In genomic region chr15:98728107-98728810, GRCh38 we compare ENCODE assay signal across 9 cellular contexts.
DNase-seq lines count a peak whose midpoint lies in the region; ATAC-seq and TF ChIP-seq lines count a peak whose summit lies in the region.
"Had no signal": no experiment of that assay in that cellular context is flagged by ENCODE, and none has a peak within 500 bp of the region (broad histone marks: within the 10 kb centered on the region; RNA-seq: fewer than 3 reads in every experiment).

No MANE protein-coding gene starts in this region.

- H3K4me3 ChIP-seq in IMR-90 (ENCODE audit: insufficient read depth, low read depth, low read length) (no peak overlapping the region), coronary artery (peak overlapping the region; percentile 7), mucosa of rectum (ENCODE audit: low read length in 2 of 2) (no peak overlapping the region), tibial nerve (peak overlapping the region in 1 of 4 donors; percentile 1)

- H3K23ac ChIP-seq in IMR-90 (ENCODE audit: low read depth, low read length) = peak overlapping the region; percentile 97

- dilution Hi-C loops in IMR-90 (cut with HindIII; ENCODE audit: low sequenced_read_pairs, unreplicated experiment) = no loop called here

- peak overlapping the region; percentile 94 for H3K4ac ChIP-seq in IMR-90 (ENCODE audit: low read depth, low read length)

- H4K91ac ChIP-seq in IMR-90 (ENCODE audit: insufficient read depth, low read depth, low read length) = peak overlapping the region; percentile 96

- peak overlapping the region; percentile 98 for H2AK5ac ChIP-seq in IMR-90 (ENCODE audit: low read depth, low read length)

- H2AK9ac ChIP-seq in IMR-90 (replicated peaks; ENCODE audit: low read depth, low read length, poor library complexity) = peak overlapping the region; percentile 84

- POLR2A ChIA-PET in IMR-90 (lab: Charles Lee; ENCODE audit: unreplicated experiment) = interaction anchor here (0.6 kb wide), 1 partner anchor 26 kb away, joined by 3 read pairs; no protein-coding TSS in a partner anchor

- TF ChIP-seq CTCF in IMR-90 (conservative IDR thresholded peaks at IDR 0.05; ENCODE audit: low read depth, low read length) (no peak), coronary artery (IDR thresholded peaks at IDR 0.05) (no peak), tibial nerve (IDR thresholded peaks at IDR 0.05) (no peak)

- peak overlapping the region; percentile 91 for H2BK15ac ChIP-seq in IMR-90 (ENCODE audit: low read depth, low read length)

- H3K4me1 ChIP-seq in IMR-90 (ENCODE audit: control insufficient read depth, insufficient read depth, low read length) (peaks cover 26% of the 10 kb centered on the region), mucosa of rectum (ENCODE audit: control insufficient read depth in 2 of 2, insufficient read depth in 2 of 2, low read length in 2 of 2) (peaks cover 9 to 39% of the 10 kb centered on the region in 2 donors), tibial nerve (peaks cover 5 to 87% (median 34%) of the 10 kb centered on the region in 4 donors)

- peak overlapping the region; percentile 84 for H3K18ac ChIP-seq in IMR-90 (ENCODE audit: low read depth, low read length)

- H3K56ac ChIP-seq in IMR-90 (ENCODE audit: extremely low read depth, insufficient read depth, low read length) = peak overlapping the region; percentile 88

- peak overlapping the region; percentile 60 for H3K9ac ChIP-seq in IMR-90 (ENCODE audit: low read depth, low read length)
- H3K9ac ChIP-seq in mucosa of rectum (ENCODE audit: low read depth in 1 of 2, low read length in 2 of 2) = peak overlapping the region in 1 of 2 donors; percentile 53

- H2BK20ac ChIP-seq in IMR-90 (ENCODE audit: low read depth, low read length) = peak overlapping the region; percentile 90

- in situ Hi-C loops in IMR-90 (cut with MboI; ENCODE audit: low sequenced_read_pairs) = no loop called here

- H3K36me3 ChIP-seq in IMR-90 (ENCODE audit: control insufficient read depth, insufficient read depth, low read length) (no peaks in the 10 kb centered on the region), mucosa of rectum (ENCODE audit: control insufficient read depth in 2 of 2, insufficient read depth in 2 of 2, low read length in 2 of 2) (no peaks in the 10 kb centered on the region), tibial nerve (no peaks in the 10 kb centered on the region)

- peak overlapping the region; percentile 96 for H2BK120ac ChIP-seq in IMR-90 (ENCODE audit: low read depth, low read length)

- H3K14ac ChIP-seq in IMR-90 (replicated peaks; ENCODE audit: low read depth, low read length) = peak overlapping the region; percentile 94

- intact Hi-C loops in IMR-90 (cut with micrococcal nuclease) = loop anchor here (5.0 kb wide), 3 partner anchors 56 to 174 kb away; no protein-coding TSS in a partner anchor

- H3K27ac ChIP-seq in IMR-90 (ENCODE audit: insufficient read depth, low read length) (peak overlapping the region; percentile 89), coronary artery (peak overlapping the region; percentile 91 to 96), mucosa of rectum (ENCODE audit: low read depth in 2 of 2, low read length in 2 of 2) (peak overlapping the region; percentile 18 to 52), tibial nerve (peak overlapping the region; percentile 12 to 91 (median 78))

- H3K9me1 ChIP-seq in IMR-90 (ENCODE audit: insufficient read depth, low read length) = peaks cover 42% of the 10 kb centered on the region

- H2AFZ ChIP-seq in IMR-90 (replicated peaks; ENCODE audit: low read length, poor library complexity) = peak overlapping the region; percentile 9

- peak overlapping the region; percentile 94 to 95 for H4K8ac ChIP-seq in IMR-90 (ENCODE audit: low read depth in 2 of 2, low read length in 2 of 2)

- no peaks in the 10 kb centered on the region for H3K9me3 ChIP-seq in IMR-90 (ENCODE audit: control insufficient read depth, insufficient read depth, low read length)
- no peaks in the 10 kb centered on the region for H3K9me3 ChIP-seq in mucosa of rectum (ENCODE audit: control insufficient read depth in 2 of 2, low read length in 2 of 2)
- no peaks in the 10 kb centered on the region for H3K9me3 ChIP-seq in tibial nerve

- H2BK5ac ChIP-seq in IMR-90 (ENCODE audit: low read depth, low read length, poor library complexity, severe bottlenecking) = peak overlapping the region; percentile 96

- no peak for TF ChIP-seq EP300 in tibial nerve (IDR thresholded peaks at IDR 0.05)

- H4K5ac ChIP-seq in IMR-90 (ENCODE audit: low read depth, low read length) = peak overlapping the region; percentile 66

- H3K27me3 ChIP-seq in IMR-90 (ENCODE audit: control insufficient read depth, insufficient read depth, low read length) (no peaks in the 10 kb centered on the region), mucosa of rectum (ENCODE audit: control insufficient read depth in 2 of 2, insufficient read depth in 2 of 2, low read length in 2 of 2) (no peaks in the 10 kb centered on the region), tibial nerve (no peaks in the 10 kb centered on the region)

- H4K20me1 ChIP-seq in IMR-90 (ENCODE audit: insufficient read depth, low read length) = peaks cover 55% of the 10 kb centered on the region

- DNase-seq in IMR-90 = no peak
- no peak for DNase-seq in coronary artery (ENCODE audit: low spot score)
- no peak for DNase-seq in tibial nerve (ENCODE audit: low spot score in 2 of 2)
- no peak for DNase-seq in NCI-H2029 (lab: John Stamatoyannopoulos, UW)
- DNase-seq: DND-41, NCI-H2227 treated with DMSO at 0.1 percent for 48 hours had no signal

- TF ChIP-seq POLR2A in IMR-90 (IDR thresholded peaks at IDR 0.05; ENCODE audit: low read depth, low read length) (no peak), tibial nerve (IDR thresholded peaks at IDR 0.05) (no peak)

- BruUV-seq in IMR-90 (replicated peaks; lab: Mats Ljungman, UMichigan) = no TSS peak

- ATAC-seq in IMR-90 (ENCODE audit: low read depth) (peak; percentile 31), HG02884 (IDR thresholded peaks at IDR 0.05; ENCODE audit: unreplicated experiment) (no peak), GM21360 (IDR thresholded peaks at IDR 0.05; ENCODE audit: unreplicated experiment) (no peak)

- H3K4me2 ChIP-seq in IMR-90 (ENCODE audit: low read depth, low read length) = peak overlapping the region; percentile 75

- WGBS in IMR-90 (ENCODE audit: extremely low coverage in 2 of 2, insufficient read length in 1 of 2), 2 experiments = no CpG with 5 or more reads among the region's 12 CpGs
- 73 to 80% methylated on average over 11 to 12 of the region's 12 CpGs for WGBS in tibial nerve, 2 donors

- TF ChIP-seq RAD21 in IMR-90 (IDR thresholded peaks at IDR 0.05; ENCODE audit: low read length) = no peak

- CTCF ChIA-PET in IMR-90 (lab: Yijun Ruan, JAX) = interaction anchor here (1.4 kb wide), 1 partner anchor 9 kb away, joined by 5 read pairs; no protein-coding TSS in a partner anchor

- H3K79me1 ChIP-seq in IMR-90 (ENCODE audit: low read depth in 1 of 2, low read length in 2 of 2) = peaks cover 32 to 76% of the 10 kb centered on the region in 2 experiments

TF ChIP-seq in IMR-90, 13 proteins besides CTCF, POLR2A, EP300 and RAD21:
- TF ChIP-seq BHLHE40 (IDR thresholded peaks at IDR 0.05; ENCODE audit: low read depth, low read length) (no peak), RCOR1 (IDR thresholded peaks at IDR 0.05; ENCODE audit: insufficient replicate concordance, low read length) (no peak), USF2 (IDR thresholded peaks at IDR 0.05; ENCODE audit: low read depth, low read length) (no peak), RFX5 (IDR thresholded peaks at IDR 0.05; ENCODE audit: low read depth, low read length) (no peak), CEBPB (IDR thresholded peaks at IDR 0.05; ENCODE audit: low read depth, low read length) (no peak), CHD1 (IDR thresholded peaks at IDR 0.05; ENCODE audit: low read depth, low read length) (no peak), MXI1 (IDR thresholded peaks at IDR 0.05; ENCODE audit: borderline replicate concordance, low read depth, low read length) (no peak), SMC3 (IDR thresholded peaks at IDR 0.05; ENCODE audit: low read depth, low read length) (no peak), ELK1 (IDR thresholded peaks at IDR 0.05; ENCODE audit: borderline replicate concordance, low read depth, low read length) (no peak), FOS (IDR thresholded peaks at IDR 0.05; ENCODE audit: low read depth, low read length) (no peak), NFE2L2 (IDR thresholded peaks at IDR 0.05; ENCODE audit: low read depth, low read length) (no peak), MAFK (IDR thresholded peaks at IDR 0.05; ENCODE audit: low read depth, low read length) (no peak), MAZ (IDR thresholded peaks at IDR 0.05; ENCODE audit: borderline replicate concordance, low read depth, low read length) (no peak)

Comparison
In these comparisons a context has a peak if more than half of its experiments do, and no peak if none do; other contexts are left out.
1. H3K27ac ChIP-seq: peak in every context shown above with its lines; median percentile 94 in coronary artery; 89 in IMR-90; 78 in tibial nerve; 35 in mucosa of rectum.